ENCODE assay signal across 20 cellular contexts in the genomic region with DNA sequence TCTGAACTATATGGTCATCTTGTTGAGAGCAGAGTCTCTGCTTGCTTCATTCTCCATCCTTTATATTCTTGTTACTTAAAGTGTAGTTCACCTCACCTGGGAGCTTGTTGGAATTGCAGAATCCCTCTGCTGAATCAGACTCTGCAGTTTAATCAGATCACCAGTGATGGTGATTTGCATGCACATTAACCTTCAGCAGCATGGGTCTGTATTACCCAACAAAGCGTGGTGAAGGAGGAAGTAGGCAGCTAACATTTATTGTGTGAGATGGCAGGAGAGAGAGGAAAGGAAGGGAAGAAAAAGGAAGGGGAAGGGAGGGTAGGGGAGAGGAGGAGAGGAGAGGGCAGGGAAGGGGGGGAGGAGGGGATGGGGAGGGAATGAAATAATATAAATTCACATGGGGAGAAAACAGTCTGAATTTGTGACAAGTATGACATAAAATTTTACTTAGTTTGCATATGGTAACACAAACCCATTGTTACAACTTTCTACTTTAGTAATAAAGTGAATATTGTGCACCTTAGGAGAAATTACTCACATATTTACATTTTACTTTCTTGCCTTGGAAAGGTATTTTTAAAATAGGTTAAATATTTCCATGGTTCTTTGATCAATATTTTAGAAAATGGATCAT.
"Had no signal": no experiment of that assay in that cellular context is flagged by ENCODE, and none has a peak within 500 bp of the region (broad histone marks: within the 10 kb centered on the region; RNA-seq: fewer than 3 reads in every experiment).

No MANE protein-coding gene starts in this region.

- H3K9me3 ChIP-seq: heart left ventricle, ovary, tibial nerve had no signal

- H3K36me3 Mint-ChIP-seq: mesothelial cell of epicardium; natural killer cell; neural progenitor cell; stimulated activated memory B cell treated with anti-CD40 and anti-IgM and Interleukin-4, amounts not matched to agents 10 μg/mL and 1 μg/mL and 100 μg/mL, for 72 hours had no signal

- H3K4me2 ChIP-seq: neural progenitor cell had no signal

- H3K27ac ChIP-seq: heart left ventricle, neural progenitor cell, ovary, tibial nerve had no signal

- H3K4me3 ChIP-seq: heart left ventricle, neural progenitor cell, ovary, tibial nerve had no signal

- H3K27ac Mint-ChIP-seq: mesothelial cell of epicardium; natural killer cell; neural progenitor cell; progenitor cell of endocrine pancreas; stimulated activated memory B cell treated with anti-CD40 and anti-IgM and Interleukin-4, amounts not matched to agents 10 μg/mL and 1 μg/mL and 100 μg/mL, for 72 hours; stimulated activated naive CD8-positive, alpha-beta T cell treated with anti-CD3 and anti-CD28 coated beads, Interleukin-15, Interleukin-2, amounts not matched to agents 100 ng/mL and 50 ng/mL, for 24 hours had no signal

- H3K4me1 ChIP-seq: neural progenitor cell had no signal

- H3K9ac ChIP-seq: neural progenitor cell had no signal

- H3K27me3 Mint-ChIP-seq: stimulated activated memory B cell treated with anti-CD40 and anti-IgM and Interleukin-4, amounts not matched to agents 10 μg/mL and 1 μg/mL and 100 μg/mL, for 72 hours had no signal

- H3K4me3 Mint-ChIP-seq: mesothelial cell of epicardium; natural killer cell; neural progenitor cell; stimulated activated memory B cell treated with anti-CD40 and anti-IgM and Interleukin-4, amounts not matched to agents 10 μg/mL and 1 μg/mL and 100 μg/mL, for 72 hours; stimulated activated naive CD8-positive, alpha-beta T cell treated with anti-CD3 and anti-CD28 coated beads, Interleukin-15, Interleukin-2, amounts not matched to agents 100 ng/mL and 50 ng/mL, for 24 hours had no signal

- H3K27me3 ChIP-seq: heart left ventricle, neural progenitor cell, ovary, tibial nerve had no signal

- ATAC-seq: esophagus mucosa; heart left ventricle; left lobe of liver; natural killer cell; right cardiac atrium; stimulated activated memory B cell treated with anti-CD40 and anti-IgM and Interleukin-4, amounts not matched to agents 10 μg/mL and 1 μg/mL and 100 μg/mL, for 72 hours had no signal

- H3K36me3 ChIP-seq: heart left ventricle, neural progenitor cell, ovary, tibial nerve had no signal

- H3K4me1 Mint-ChIP-seq: natural killer cell, neural progenitor cell had no signal

- H3K9me3 Mint-ChIP-seq: mesothelial cell of epicardium; neural progenitor cell; stimulated activated memory B cell treated with anti-CD40 and anti-IgM and Interleukin-4, amounts not matched to agents 10 μg/mL and 1 μg/mL and 100 μg/mL, for 72 hours had no signal

- DNase-seq: effector memory CD4-positive, alpha-beta T cell; heart left ventricle; hippocampal formation; islet precursor cell; mammary epithelial cell; natural killer cell; nucleus accumbens; ovary; right cardiac atrium; stimulated activated CD4-positive, alpha-beta T cell treated with anti-CD3 and anti-CD28 coated beads, Interleukin-15, amount 100 ng/mL, for 24 hours; stimulated activated CD4-positive, alpha-beta T cell treated with anti-CD3 and anti-CD28 coated beads, Interleukin-1b, Interleukin-23, amount 100 ng/mL, for 48 hours; stimulated activated CD4-positive, alpha-beta T cell treated with anti-CD3 and anti-CD28 coated beads, Interleukin-4, amount 100 ng/mL, for 24 hours had no signal

- H2AFZ ChIP-seq: neural progenitor cell had no signal
